Comparison of ENCODE assay signal across 10 cellular contexts in the genomic region with DNA sequence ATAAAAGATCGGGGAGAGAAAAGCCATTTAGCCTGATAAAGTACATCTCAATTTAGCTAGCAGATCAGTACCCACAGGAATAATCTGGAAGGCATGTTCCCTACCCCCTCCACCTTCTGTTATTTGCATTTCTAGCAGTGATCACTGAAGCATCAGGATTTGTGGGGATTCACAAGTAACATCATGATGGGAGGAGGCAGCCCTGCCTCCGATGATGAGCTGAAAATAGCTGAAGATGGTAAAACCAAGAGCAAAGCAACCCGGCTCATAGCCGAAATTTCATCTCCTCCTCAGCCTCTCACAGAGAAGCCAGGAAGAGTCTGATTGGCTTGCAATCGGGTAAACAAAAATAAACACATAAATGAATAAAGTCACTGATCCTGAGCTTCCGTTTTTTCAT. TPM values are rescaled to one million over a fixed set of nuclear protein-coding genes. Genes with fewer than 3 reads are reported as not detected.
DNase-seq lines count a peak whose midpoint lies in the region; ATAC-seq, FAIRE-seq and TF ChIP-seq lines count a peak whose summit lies in the region.
"Had no signal": no experiment of that assay in that cellular context is flagged by ENCODE, and none has a peak within 500 bp of the region (broad histone marks: within the 10 kb centered on the region; RNA-seq: fewer than 3 reads in every experiment).

No MANE protein-coding gene starts in this region.

- H2AFZ ChIP-seq in Loucy (ENCODE audit: low read length), result no peak overlapping the region

- H3K36me3 ChIP-seq in Loucy (ENCODE audit: insufficient read depth, low read length), result no peaks in the 10 kb centered on the region

- ATAC-seq in activated naive CD8-positive, alpha-beta T cell treated with anti-CD3 and anti-CD28 coated beads, Interleukin-2, amount 10 ng/mL, durations not matched to agents 7 days and 5 days (ENCODE audit: low read depth), result no peak
- ATAC-seq in natural killer cell (no peak), GM21529 (IDR thresholded peaks at IDR 0.05; ENCODE audit: unreplicated experiment) (no peak)

- peak overlapping the region; percentile 84 for H3K4me2 ChIP-seq in Loucy (ENCODE audit: low read depth, low read length, poor library complexity, severe bottlenecking)

- peaks cover 60% of the 10 kb centered on the region for H3K79me2 ChIP-seq in Loucy (ENCODE audit: insufficient read depth, low read length)

- H3K9me3 Mint-ChIP-seq in activated naive CD8-positive, alpha-beta T cell treated with anti-CD3 and anti-CD28 coated beads, Interleukin-2, amount 10 ng/mL, durations not matched to agents 7 days and 5 days, result no peaks in the 10 kb centered on the region
- H3K9me3 Mint-ChIP-seq in natural killer cell, result no peaks in the 10 kb centered on the region

- H3K4me3 Mint-ChIP-seq in activated naive CD8-positive, alpha-beta T cell treated with anti-CD3 and anti-CD28 coated beads, Interleukin-2, amount 10 ng/mL, durations not matched to agents 7 days and 5 days, result peak overlapping the region; percentile 93
- peak overlapping the region; percentile 26 for H3K4me3 Mint-ChIP-seq in natural killer cell

- H3K9me2 ChIP-seq in Loucy (replicated peaks; ENCODE audit: low read depth, low read length), result no peaks in the 10 kb centered on the region

- H3K27me3 ChIP-seq in Loucy (ENCODE audit: insufficient read depth, low read length, poor library complexity, severe bottlenecking), result no peaks in the 10 kb centered on the region

- no peaks in the 10 kb centered on the region for H3K27me3 Mint-ChIP-seq in activated naive CD8-positive, alpha-beta T cell treated with anti-CD3 and anti-CD28 coated beads, Interleukin-2, amount 10 ng/mL, durations not matched to agents 7 days and 5 days
- peaks cover 0 to 8% of the 10 kb centered on the region in 2 donors for H3K27me3 Mint-ChIP-seq in natural killer cell (ENCODE audit: low read depth in 2 of 2)

- no peak for DNase-seq in D721Med (ENCODE audit: insufficient read length, low spot score)
- DNase-seq in activated naive CD8-positive, alpha-beta T cell treated with anti-CD3 and anti-CD28 coated beads, Interleukin-2, amount 10 ng/mL, durations not matched to agents 7 days and 5 days, result no peak
- DNase-seq in natural killer cell, result no peak
- no peak for DNase-seq in SKM-1 (lab: John Stamatoyannopoulos, UW; ENCODE audit: unreplicated experiment)
- DNase-seq in dedifferentiated amniotic fluid mesenchymal stem cell (ENCODE audit: extremely low spot score), result no peak
- DNase-seq in HK-2 (ENCODE audit: unreplicated experiment), result no peak
- DNase-seq: NCI-H1930 had no signal

- no peak overlapping the region for H3K27ac Mint-ChIP-seq in activated naive CD8-positive, alpha-beta T cell treated with anti-CD3 and anti-CD28 coated beads, Interleukin-2, amount 10 ng/mL, durations not matched to agents 7 days and 5 days
- no peak overlapping the region for H3K27ac Mint-ChIP-seq in natural killer cell

- POLR2A ChIA-PET in activated naive CD8-positive, alpha-beta T cell treated with anti-CD3 and anti-CD28 coated beads, Interleukin-2, amount 10 ng/mL, durations not matched to agents 7 days and 5 days (lab: Charles Lee), result no interaction called here

- H3K36me3 Mint-ChIP-seq in activated naive CD8-positive, alpha-beta T cell treated with anti-CD3 and anti-CD28 coated beads, Interleukin-2, amount 10 ng/mL, durations not matched to agents 7 days and 5 days, result peaks cover 21% of the 10 kb centered on the region
- no peaks in the 10 kb centered on the region for H3K36me3 Mint-ChIP-seq in natural killer cell

- no peaks in the 10 kb centered on the region; the same call in 1 of the 2 replicates for H3F3A ChIP-seq in Loucy (ENCODE audit: low read depth)

- H3K4me1 ChIP-seq in Loucy (ENCODE audit: insufficient read depth, low read length, poor library complexity, severe bottlenecking), result peaks cover 44% of the 10 kb centered on the region

- H3K4me3 ChIP-seq in Loucy (ENCODE audit: low read length, poor library complexity, severe bottlenecking), result peak overlapping the region; percentile 85

- TF ChIP-seq CTCF in D721Med (IDR thresholded peaks at IDR 0.05; ENCODE audit: insufficient read depth, missing control alignments) (no peak), Loucy (conservative IDR thresholded peaks at IDR 0.05; ENCODE audit: low read length) (no peak), natural killer cell (IDR thresholded peaks at IDR 0.05) (no peak)

- H3K9ac ChIP-seq in Loucy (ENCODE audit: low read depth, low read length, poor library complexity, severe bottlenecking), result peak overlapping the region; percentile 42

- H4K20me1 ChIP-seq in Loucy (ENCODE audit: insufficient read depth, low read length, poor library complexity, severe bottlenecking), result peaks cover 28% of the 10 kb centered on the region

- FAIRE-seq in D721Med (lab: Jason Lieb, UNC), result peak; percentile 92

- H3K9me3 ChIP-seq in Loucy (ENCODE audit: insufficient read depth, low read depth, low read length), result no peaks in the 10 kb centered on the region
- H3K9me3 ChIP-seq: neutrophil had no signal

- intact Hi-C loops in natural killer cell (cut with micrococcal nuclease), result loop anchor here (2.0 to 5.0 kb wide), 3 partner anchors 20 to 142 kb away; a partner anchor contains a TSS

- peaks cover 38% of the 10 kb centered on the region for H3K4me1 Mint-ChIP-seq in activated naive CD8-positive, alpha-beta T cell treated with anti-CD3 and anti-CD28 coated beads, Interleukin-2, amount 10 ng/mL, durations not matched to agents 7 days and 5 days
- peaks cover 39 to 46% of the 10 kb centered on the region in 2 donors for H3K4me1 Mint-ChIP-seq in natural killer cell

RNA-seq across cellular contexts. Expression of a gene that starts 2.4 kb away (rescaled TPM):
- total RNA-seq in activated naive CD8-positive, alpha-beta T cell treated with anti-CD3 and anti-CD28 coated beads, Interleukin-2, amount 10 ng/mL, durations not matched to agents 7 days and 5 days, result 10 to 100 TPM; 10.5 to 10.8 TPM
- 10 to 100 TPM in 2 of 3 donors, 1 to 10 TPM in 1; 6.8 to 14.0 (median 10.2) TPM for total RNA-seq in natural killer cell
